Comparison of ENCODE assay signal across 1 cellular context in genomic region chr12:120445911-120446909, GRCh38.
TF ChIP-seq lines count a peak whose summit lies in the region.

Gene GATC, plus strand, starts transcription at chr12:120446444. Its CDS starts 37 bp downstream, at chr12:120446481.
Gene TRIAP1, minus strand, starts transcription at chr12:120446384. Its CDS starts 12 bp downstream, at chr12:120446372.

TF ChIP-seq in K562, 482 proteins besides CTCF, POLR2A, EP300 and RAD21 (continued from another document and continues in another):
- TF ChIP-seq MBD1 (CRISPR knock-in tag; IDR thresholded peaks at IDR 0.05) (no peak), ZMIZ1 (IDR thresholded peaks at IDR 0.05; ENCODE audit: low read depth in 2 of 2, low read length in 2 of 2) (no peak), SIN3A (IDR thresholded peaks at IDR 0.05; ENCODE audit: borderline replicate concordance in 2 of 2, control insufficient read depth in 1 of 2, low read depth in 2 of 2, low read length in 2 of 2) (peak; percentile 97 to 98), ZBTB40 (IDR thresholded peaks at IDR 0.05) (peak; percentile 47; the same call in 1 of the 2 replicates), ZBTB40 (CRISPR knock-in tag; IDR thresholded peaks at IDR 0.05) (no peak), FIP1L1 (IDR thresholded peaks at IDR 0.05; ENCODE audit: low read depth, low read length, poor library complexity, severe bottlenecking) (peak; percentile 71), ZNF830 (CRISPR knock-in tag; IDR thresholded peaks at IDR 0.05) (0 out of 2 replicates have a peak, but pooled peaks have one; percentile 40), ASH1L (IDR thresholded peaks at IDR 0.05; ENCODE audit: borderline replicate concordance, low read depth, partially characterized antibody) (no peak), ZKSCAN1 (IDR thresholded peaks at IDR 0.05; ENCODE audit: low read depth, low read length) (peak; percentile 95), GTF2E2 (tag; IDR thresholded peaks at IDR 0.05) (peak; percentile 77), RCOR1 (IDR thresholded peaks at IDR 0.05; ENCODE audit: borderline replicate concordance in 1 of 2, low read depth in 2 of 2, low read length in 2 of 2) (0 out of 4 replicates have a peak, but pooled peaks of 1 of the 2 experiments have one; percentile 19), MXI1 (IDR thresholded peaks at IDR 0.05; ENCODE audit: low read depth, low read length) (peak; percentile 55; the same call in 1 of the 2 replicates), PTRF (tag; IDR thresholded peaks at IDR 0.05) (no peak), HBP1 (CRISPR knock-in tag; IDR thresholded peaks at IDR 0.05) (0 out of 2 replicates have a peak, but pooled peaks have one; percentile 7), TAF1 (IDR thresholded peaks at IDR 0.05; ENCODE audit: control insufficient read depth, extremely low read depth, insufficient read depth, low read length, severe bottlenecking) (peak; percentile 92), EP400 (IDR thresholded peaks at IDR 0.05) (peak; percentile 99), RFX1 (IDR thresholded peaks at IDR 0.05) (peak; percentile 34; the same call in 1 of the 2 replicates), ZBTB1 (CRISPR knock-in tag; IDR thresholded peaks at IDR 0.05; ENCODE audit: borderline replicate concordance, low read depth) (peak; percentile 32; the same call in 1 of the 2 replicates), BRF1 (IDR thresholded peaks at IDR 0.05; ENCODE audit: borderline replicate concordance, extremely low read depth, insufficient read length) (no peak), SIN3B (IDR thresholded peaks at IDR 0.05; ENCODE audit: low read depth) (peak; percentile 99), BCOR (IDR thresholded peaks at IDR 0.05) (peak; percentile 65; the same call in 1 of the 2 replicates), PHF8 (IDR thresholded peaks at IDR 0.05; ENCODE audit: borderline replicate concordance, low read length) (peak; percentile 95), TBP (optimal IDR thresholded peaks at IDR 0.05; ENCODE audit: low read depth, low read length) (peak; percentile 85)
- TF ChIP-seq, protein P1, sequence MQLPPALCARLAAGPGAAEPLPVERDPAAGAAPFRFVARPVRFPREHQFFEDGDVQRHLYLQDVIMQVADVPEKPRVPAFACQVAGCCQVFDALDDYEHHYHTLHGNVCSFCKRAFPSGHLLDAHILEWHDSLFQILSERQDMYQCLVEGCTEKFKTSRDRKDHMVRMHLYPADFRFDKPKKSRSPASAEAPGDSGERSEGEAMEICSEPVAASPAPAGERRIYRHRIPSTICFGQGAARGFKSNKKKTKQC (CRISPR knock-in tag; IDR thresholded peaks at IDR 0.05), result peak; percentile 48
- TF ChIP-seq, protein P2, sequence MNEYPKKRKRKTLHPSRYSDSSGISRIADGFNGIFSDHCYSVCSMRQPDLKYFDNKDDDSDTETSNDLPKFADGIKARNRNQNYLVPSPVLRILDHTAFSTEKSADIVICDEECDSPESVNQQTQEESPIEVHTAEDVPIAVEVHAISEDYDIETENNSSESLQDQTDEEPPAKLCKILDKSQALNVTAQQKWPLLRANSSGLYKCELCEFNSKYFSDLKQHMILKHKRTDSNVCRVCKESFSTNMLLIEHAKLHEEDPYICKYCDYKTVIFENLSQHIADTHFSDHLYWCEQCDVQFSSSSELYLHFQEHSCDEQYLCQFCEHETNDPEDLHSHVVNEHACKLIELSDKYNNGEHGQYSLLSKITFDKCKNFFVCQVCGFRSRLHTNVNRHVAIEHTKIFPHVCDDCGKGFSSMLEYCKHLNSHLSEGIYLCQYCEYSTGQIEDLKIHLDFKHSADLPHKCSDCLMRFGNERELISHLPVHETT (CRISPR knock-in tag; conservative IDR thresholded peaks at IDR 0.05 in 1 of 2, IDR thresholded peaks at IDR 0.05 in 1 of 2), result peak in 1 of 2 experiments; percentile 42; a peak in 1 of 4 replicates
- TF ChIP-seq, protein P3, sequence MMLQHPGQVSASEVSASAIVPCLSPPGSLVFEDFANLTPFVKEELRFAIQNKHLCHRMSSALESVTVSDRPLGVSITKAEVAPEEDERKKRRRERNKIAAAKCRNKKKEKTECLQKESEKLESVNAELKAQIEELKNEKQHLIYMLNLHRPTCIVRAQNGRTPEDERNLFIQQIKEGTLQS (IDR thresholded peaks at IDR 0.05), result peak; percentile 75
- TF ChIP-seq, protein P3 (CRISPR knock-in tag; conservative IDR thresholded peaks at IDR 0.05), result no peak
- TF ChIP-seq, protein P4, sequence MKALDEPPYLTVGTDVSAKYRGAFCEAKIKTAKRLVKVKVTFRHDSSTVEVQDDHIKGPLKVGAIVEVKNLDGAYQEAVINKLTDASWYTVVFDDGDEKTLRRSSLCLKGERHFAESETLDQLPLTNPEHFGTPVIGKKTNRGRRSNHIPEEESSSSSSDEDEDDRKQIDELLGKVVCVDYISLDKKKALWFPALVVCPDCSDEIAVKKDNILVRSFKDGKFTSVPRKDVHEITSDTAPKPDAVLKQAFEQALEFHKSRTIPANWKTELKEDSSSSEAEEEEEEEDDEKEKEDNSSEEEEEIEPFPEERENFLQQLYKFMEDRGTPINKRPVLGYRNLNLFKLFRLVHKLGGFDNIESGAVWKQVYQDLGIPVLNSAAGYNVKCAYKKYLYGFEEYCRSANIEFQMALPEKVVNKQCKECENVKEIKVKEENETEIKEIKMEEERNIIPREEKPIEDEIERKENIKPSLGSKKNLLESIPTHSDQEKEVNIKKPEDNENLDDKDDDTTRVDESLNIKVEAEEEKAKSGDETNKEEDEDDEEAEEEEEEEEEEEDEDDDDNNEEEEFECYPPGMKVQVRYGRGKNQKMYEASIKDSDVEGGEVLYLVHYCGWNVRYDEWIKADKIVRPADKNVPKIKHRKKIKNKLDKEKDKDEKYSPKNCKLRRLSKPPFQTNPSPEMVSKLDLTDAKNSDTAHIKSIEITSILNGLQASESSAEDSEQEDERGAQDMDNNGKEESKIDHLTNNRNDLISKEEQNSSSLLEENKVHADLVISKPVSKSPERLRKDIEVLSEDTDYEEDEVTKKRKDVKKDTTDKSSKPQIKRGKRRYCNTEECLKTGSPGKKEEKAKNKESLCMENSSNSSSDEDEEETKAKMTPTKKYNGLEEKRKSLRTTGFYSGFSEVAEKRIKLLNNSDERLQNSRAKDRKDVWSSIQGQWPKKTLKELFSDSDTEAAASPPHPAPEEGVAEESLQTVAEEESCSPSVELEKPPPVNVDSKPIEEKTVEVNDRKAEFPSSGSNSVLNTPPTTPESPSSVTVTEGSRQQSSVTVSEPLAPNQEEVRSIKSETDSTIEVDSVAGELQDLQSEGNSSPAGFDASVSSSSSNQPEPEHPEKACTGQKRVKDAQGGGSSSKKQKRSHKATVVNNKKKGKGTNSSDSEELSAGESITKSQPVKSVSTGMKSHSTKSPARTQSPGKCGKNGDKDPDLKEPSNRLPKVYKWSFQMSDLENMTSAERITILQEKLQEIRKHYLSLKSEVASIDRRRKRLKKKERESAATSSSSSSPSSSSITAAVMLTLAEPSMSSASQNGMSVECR (CRISPR knock-in tag; IDR thresholded peaks at IDR 0.05), result peak; percentile 99
